28 cellular contexts compared by ENCODE assay signal in the genomic region with DNA sequence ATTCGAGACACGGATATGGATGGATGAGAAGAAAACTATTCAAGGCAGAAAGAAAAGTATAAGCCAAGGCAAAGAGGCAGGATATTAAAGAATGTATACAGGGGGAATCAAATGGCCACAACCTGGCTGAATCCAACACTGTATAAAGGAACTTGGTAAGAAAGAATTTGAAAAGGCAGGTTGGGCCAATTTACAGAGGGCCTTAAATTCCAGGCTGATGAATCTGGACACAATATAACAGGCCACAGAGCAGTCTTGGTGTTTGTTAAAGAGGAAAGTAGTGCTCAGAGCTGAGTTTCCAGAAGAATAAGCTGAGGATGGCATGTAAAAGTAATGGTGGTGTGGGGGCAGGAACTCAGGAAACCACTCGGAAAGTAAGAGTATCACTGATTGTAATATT.
"Had no signal": no experiment of that assay in that cellular context is flagged by ENCODE, and none has a peak within 500 bp of the region (broad histone marks: within the 10 kb centered on the region; RNA-seq: fewer than 3 reads in every experiment).

No MANE protein-coding gene starts in this region.

- ATAC-seq: activated naive CD4-positive, alpha-beta T cell treated with anti-CD3 and anti-CD28 coated beads, Interleukin-2, amount 50 U/mL, for 72 hours; activated naive CD8-positive, alpha-beta T cell treated with anti-CD3 and anti-CD28 coated beads, Interleukin-2, amount 50 U/mL, for 24 hours; activated T-cell treated with anti-CD3 and anti-CD28 coated beads, Interleukin-2, amount 50 U/mL, for 4 hours; Panc1; Right ventricle myocardium inferior; T-helper 17 cell had no signal

- H3K9me3 ChIP-seq: ascending aorta, SJCRH30, SK-N-SH had no signal

- H3K9me3 Mint-ChIP-seq: activated CD4-positive, alpha-beta memory T cell treated with anti-CD3 and anti-CD28 coated beads for 36 hours; activated CD4-positive, alpha-beta T cell treated with anti-CD3 and anti-CD28 coated beads, Interleukin-2, amount 10 ng/mL, durations not matched to agents 7 days and 5 days; activated naive CD4-positive, alpha-beta T cell treated with anti-CD3 and anti-CD28 coated beads, Interleukin-2, amount 50 U/mL, for 72 hours; activated naive CD8-positive, alpha-beta T cell treated with anti-CD3 and anti-CD28 coated beads, Interleukin-2, amount 50 U/mL, for 24 hours; activated T-cell treated with anti-CD3 and anti-CD28 coated beads, Interleukin-2, amount 50 U/mL, for 4 hours had no signal

- H3K4me3 Mint-ChIP-seq: activated CD4-positive, alpha-beta memory T cell treated with anti-CD3 and anti-CD28 coated beads for 36 hours; activated CD4-positive, alpha-beta T cell treated with anti-CD3 and anti-CD28 coated beads, Interleukin-2, amount 10 ng/mL, durations not matched to agents 7 days and 5 days; activated naive CD8-positive, alpha-beta T cell treated with anti-CD3 and anti-CD28 coated beads, Interleukin-2, amount 50 U/mL, for 24 hours; activated T-cell treated with anti-CD3 and anti-CD28 coated beads, Interleukin-2, amount 50 U/mL, for 4 hours; T-helper 17 cell had no signal

- H3K36me3 Mint-ChIP-seq: activated CD4-positive, alpha-beta memory T cell treated with anti-CD3 and anti-CD28 coated beads for 36 hours; activated naive CD4-positive, alpha-beta T cell treated with anti-CD3 and anti-CD28 coated beads, Interleukin-2, amount 50 U/mL, for 72 hours had no signal

- H3K36me3 ChIP-seq: ascending aorta, breast epithelium, SJCRH30 had no signal

- H3K9ac ChIP-seq: KMS-11, SK-N-SH had no signal

- H3K27ac ChIP-seq: ascending aorta, breast epithelium, KMS-11, SJCRH30 had no signal

- H3K27me3 ChIP-seq: ascending aorta, breast epithelium, SJCRH30 had no signal

- H3K27ac Mint-ChIP-seq: activated CD4-positive, alpha-beta memory T cell treated with anti-CD3 and anti-CD28 coated beads for 36 hours; activated CD4-positive, alpha-beta T cell treated with anti-CD3 and anti-CD28 coated beads, Interleukin-2, amount 10 ng/mL, durations not matched to agents 7 days and 5 days; activated naive CD4-positive, alpha-beta T cell treated with anti-CD3 and anti-CD28 coated beads, Interleukin-2, amount 50 U/mL, for 72 hours; activated naive CD8-positive, alpha-beta T cell treated with anti-CD3 and anti-CD28 coated beads, Interleukin-2, amount 50 U/mL, for 24 hours; T-helper 17 cell had no signal

- H3K4me3 ChIP-seq: ascending aorta, breast epithelium, SJCRH30 had no signal

- H3K4me2 ChIP-seq: KMS-11, SK-N-SH had no signal

- H3K4me1 Mint-ChIP-seq: T-helper 17 cell had no signal

- H3K4me1 ChIP-seq: ascending aorta, breast epithelium, SJCRH30 had no signal

- H3K27me3 Mint-ChIP-seq: activated naive CD8-positive, alpha-beta T cell treated with anti-CD3 and anti-CD28 coated beads, Interleukin-2, amount 50 U/mL, for 24 hours had no signal

- DNase-seq: activated CD4-positive, alpha-beta memory T cell treated with anti-CD3 and anti-CD28 coated beads for 36 hours; activated CD4-positive, alpha-beta T cell treated with anti-CD3 and anti-CD28 coated beads, Interleukin-2, amount 10 ng/mL, durations not matched to agents 7 days and 5 days; activated CD4-positive, CD25-positive, alpha-beta regulatory T cell; activated CD8-positive, alpha-beta memory T cell treated with anti-CD3 and anti-CD28 coated beads for 24 hours; activated effector memory CD4-positive, alpha-beta T cell treated with anti-CD3 and anti-CD28 coated beads, Interleukin-2, amount 50 U/mL, for 16 hours; activated naive CD4-positive, alpha-beta T cell treated with Interleukin-2 at 50 U/mL for 16 hours; activated naive CD8-positive, alpha-beta T cell treated with anti-CD3 and anti-CD28 coated beads, Interleukin-2, amount 50 U/mL, for 24 hours; activated T-cell treated with anti-CD3 and anti-CD28 coated beads, Interleukin-2, amount 50 U/mL, for 4 hours; amniotic stem cell; caudate nucleus; NCI-H1092; NCI-H1417; NCI-H1930; NCI-H2107; NCI-H2171 treated with DMSO at 0.1 percent for 48 hours; NCI-H226; NCI-H526; RPMI8226; SJCRH30; SK-N-SH; T-helper 17 cell; T-helper 9 cell had no signal
